Comparison of ENCODE assay signal across 8 cellular contexts in the genomic region with DNA sequence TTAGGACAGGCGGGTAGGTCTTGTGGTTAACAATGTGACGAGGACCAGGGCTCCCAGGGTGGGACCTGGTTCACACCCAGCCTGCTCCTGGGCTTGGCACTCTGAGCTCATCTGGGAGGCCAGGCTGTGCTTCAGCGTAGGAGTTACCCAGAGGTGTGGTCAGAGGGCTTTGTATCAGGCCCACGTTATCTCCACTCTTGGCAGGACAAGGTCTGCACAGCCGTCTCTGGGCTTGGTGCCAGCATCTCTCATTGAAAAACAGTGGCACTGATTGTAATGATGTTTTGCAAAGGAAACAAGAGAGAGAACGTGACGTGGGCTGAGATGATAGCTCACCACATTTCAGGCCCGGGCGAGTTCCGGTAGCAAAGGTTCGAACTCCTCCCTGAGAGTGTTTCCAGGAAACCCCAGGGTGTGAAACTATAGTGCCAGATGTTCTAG.
DNase-seq lines count a peak whose midpoint lies in the region; ATAC-seq lines count a peak whose summit lies in the region.

No MANE protein-coding gene starts in this region.

- peaks cover 9% of the 10 kb centered on the region for H3K9me3 Mint-ChIP-seq in activated naive CD4-positive, alpha-beta T cell treated with anti-CD3 and anti-CD28 coated beads, Interleukin-2, amount 50 U/mL, for 24 hours

- H3K4me1 Mint-ChIP-seq in activated naive CD4-positive, alpha-beta T cell treated with anti-CD3 and anti-CD28 coated beads, Interleukin-2, amount 50 U/mL, for 24 hours, result peaks cover 47% of the 10 kb centered on the region

- H3K36me3 ChIP-seq in SJCRH30, result no peaks in the 10 kb centered on the region

- H3K4me3 Mint-ChIP-seq in activated naive CD4-positive, alpha-beta T cell treated with anti-CD3 and anti-CD28 coated beads, Interleukin-2, amount 50 U/mL, for 24 hours, result peak overlapping the region; percentile 11

- ATAC-seq in HG03175 (IDR thresholded peaks at IDR 0.05; ENCODE audit: unreplicated experiment) (peak; percentile 72), left ventricle myocardium superior (peak; percentile 99), GM18519 (IDR thresholded peaks at IDR 0.05; ENCODE audit: low FRiP score, unreplicated experiment) (no peak), GM19328 (IDR thresholded peaks at IDR 0.05; ENCODE audit: unreplicated experiment) (no peak)

- no peaks in the 10 kb centered on the region; the same call in 1 of the 2 replicates for H3K9me3 ChIP-seq in SJCRH30 (replicated peaks)

- H3K27me3 Mint-ChIP-seq in activated naive CD4-positive, alpha-beta T cell treated with anti-CD3 and anti-CD28 coated beads, Interleukin-2, amount 50 U/mL, for 24 hours, result no peaks in the 10 kb centered on the region

- H3K27me3 ChIP-seq in SJCRH30, result no peaks in the 10 kb centered on the region

- intact Hi-C loops in left ventricle myocardium superior (cut with micrococcal nuclease), result no loop called here

- no peak overlapping the region for H3K4me3 ChIP-seq in SJCRH30

- H3K27ac Mint-ChIP-seq in activated naive CD4-positive, alpha-beta T cell treated with anti-CD3 and anti-CD28 coated beads, Interleukin-2, amount 50 U/mL, for 24 hours, result peak overlapping the region; percentile 86

- DNase-seq in Daoy (ENCODE audit: low read depth), result peak; percentile 85
- peak; percentile 75 to 82 for DNase-seq in SJCRH30
- peak; percentile 90 for DNase-seq in left ventricle myocardium superior
- DNase-seq in stimulated activated CD4-positive, alpha-beta T cell treated with anti-CD3 and anti-CD28 coated beads, Interleukin-2, amount 100 ng/mL, for 24 hours, result peak; percentile 59 to 64

- no peak overlapping the region; the same call in 1 of the 2 replicates for H3K27ac ChIP-seq in SJCRH30

- peaks cover 2% of the 10 kb centered on the region for H3K36me3 Mint-ChIP-seq in activated naive CD4-positive, alpha-beta T cell treated with anti-CD3 and anti-CD28 coated beads, Interleukin-2, amount 50 U/mL, for 24 hours

- H3K4me1 ChIP-seq in SJCRH30, result peaks cover 5% of the 10 kb centered on the region; the same call in 1 of the 2 replicates

Comparison
In these comparisons a context has a peak if more than half of its experiments do, and no peak if none do; other contexts are left out.
1. ATAC-seq: peak in HG03175 (single experiment) and left ventricle myocardium superior (single experiment); none in GM18519 (single experiment) and GM19328 (single experiment).
2. Peak in every context shown above with its lines, with median percentiles within 50 percentile points of each other: DNase-seq.